Comparison of ENCODE assay signal across 12 cellular contexts in genomic region chr10:117544729-117545140, GRCh38. TPM values are rescaled to one million over a fixed set of nuclear protein-coding genes. Genes with fewer than 3 reads are reported as not detected.
DNase-seq lines count a peak whose midpoint lies in the region; ATAC-seq, FAIRE-seq and TF ChIP-seq lines count a peak whose summit lies in the region.
"Had no signal": no experiment of that assay in that cellular context is flagged by ENCODE, and none has a peak within 500 bp of the region (broad histone marks: within the 10 kb centered on the region; RNA-seq: fewer than 3 reads in every experiment).

No MANE protein-coding gene starts in this region.

- H3K79me2 ChIP-seq in endothelial cell of umbilical vein (ENCODE audit: control insufficient read depth, insufficient read depth, low read length) (no peaks in the 10 kb centered on the region), neural progenitor cell (ENCODE audit: low read depth) (peaks cover 88% of the 10 kb centered on the region)

- POLR2A ChIA-PET in endothelial cell of umbilical vein (lab: Charles Lee), result no interaction called here

- ATAC-seq in HG02763 (IDR thresholded peaks at IDR 0.05; ENCODE audit: unreplicated experiment), result no peak
- ATAC-seq in stimulated activated memory B cell treated with anti-CD40 and anti-IgM and Interleukin-4, amounts not matched to agents 10 μg/mL and 1 μg/mL and 100 μg/mL, for 72 hours, result no peak
- ATAC-seq: activated CD4-positive, alpha-beta T cell treated with anti-CD3 and anti-CD28 coated beads for 36 hours had no signal

- H3K27me3 Mint-ChIP-seq in neural progenitor cell (ENCODE audit: insufficient read depth, low read depth), result peaks cover 80% of the 10 kb centered on the region
- H3K27me3 Mint-ChIP-seq in stimulated activated memory B cell treated with anti-CD40 and anti-IgM and Interleukin-4, amounts not matched to agents 10 μg/mL and 1 μg/mL and 100 μg/mL, for 72 hours, result peaks cover 84% of the 10 kb centered on the region

- H3K27me3 ChIP-seq in HUES6 (ENCODE audit: control insufficient read depth, insufficient read depth, low read length) (peaks cover 100% of the 10 kb centered on the region), endothelial cell of umbilical vein (ENCODE audit: control insufficient read depth in 2 of 2, insufficient read depth in 2 of 2, low read length in 2 of 2) (peaks cover 90 to 97% of the 10 kb centered on the region in 2 experiments), neural progenitor cell (peaks cover 98% of the 10 kb centered on the region)

- H2AFZ ChIP-seq in endothelial cell of umbilical vein (ENCODE audit: low read depth, low read length) (no peak overlapping the region), neural progenitor cell (replicated peaks) (no peak overlapping the region)

- no peak for TF ChIP-seq CTCF in AG10803 (conservative IDR thresholded peaks at IDR 0.05; ENCODE audit: low read length)
- TF ChIP-seq CTCF in endothelial cell of umbilical vein (IDR thresholded peaks at IDR 0.05; ENCODE audit: extremely low read depth in 1 of 2, insufficient read depth in 1 of 2, low read depth in 1 of 2, low read length in 2 of 2), result no peak
- no peak for TF ChIP-seq CTCF in neural progenitor cell (IDR thresholded peaks at IDR 0.05)

- H3K9me3 ChIP-seq in HUES6 (ENCODE audit: control insufficient read depth, insufficient read depth, low read depth, low read length) (no peaks in the 10 kb centered on the region), endothelial cell of umbilical vein (replicated peaks; ENCODE audit: control insufficient read depth, insufficient read depth, low read length) (no peaks in the 10 kb centered on the region), neural progenitor cell (ENCODE audit: low read depth) (no peaks in the 10 kb centered on the region)

- H4K20me1 ChIP-seq in endothelial cell of umbilical vein (replicated peaks; ENCODE audit: control insufficient read depth, extremely low read depth, insufficient read depth, low read length), result no peaks in the 10 kb centered on the region
- H4K20me1 ChIP-seq in neural progenitor cell (ENCODE audit: low read depth), result peaks cover 71% of the 10 kb centered on the region

- H3K36me3 ChIP-seq in HUES6 (ENCODE audit: control insufficient read depth, insufficient read depth, low read length) (no peaks in the 10 kb centered on the region), endothelial cell of umbilical vein (ENCODE audit: control insufficient read depth in 2 of 2, extremely low read depth in 1 of 2, insufficient read depth in 2 of 2, low read length in 2 of 2) (no peaks in the 10 kb centered on the region), neural progenitor cell (no peaks in the 10 kb centered on the region)

- H3K27ac ChIP-seq in HUES6 (ENCODE audit: low read depth, low read length), result no peak overlapping the region
- no peak overlapping the region for H3K27ac ChIP-seq in endothelial cell of umbilical vein (ENCODE audit: insufficient read depth, low read depth, low read length)
- no peak overlapping the region for H3K27ac ChIP-seq in neural progenitor cell
- H3K27ac ChIP-seq: HL-60 had no signal

- dilution Hi-C loops in endothelial cell of umbilical vein (cut with MboI; ENCODE audit: extremely low pct_ligation_motif_present, low sequenced_read_pairs), result no loop called here

- peaks cover 40% of the 10 kb centered on the region for H3K4me1 ChIP-seq in HUES6 (ENCODE audit: control insufficient read depth, insufficient read depth, low read length)
- peaks cover 2% of the 10 kb centered on the region for H3K4me1 ChIP-seq in endothelial cell of umbilical vein (ENCODE audit: control insufficient read depth, extremely low read depth, insufficient read depth, low read length)
- peaks cover 58% of the 10 kb centered on the region for H3K4me1 ChIP-seq in neural progenitor cell

- H3K9me3 Mint-ChIP-seq in neural progenitor cell, result no peaks in the 10 kb centered on the region
- H3K9me3 Mint-ChIP-seq in stimulated activated memory B cell treated with anti-CD40 and anti-IgM and Interleukin-4, amounts not matched to agents 10 μg/mL and 1 μg/mL and 100 μg/mL, for 72 hours, result no peaks in the 10 kb centered on the region

- H3K4me2 ChIP-seq in endothelial cell of umbilical vein (ENCODE audit: insufficient read depth, low read length) (no peak overlapping the region), neural progenitor cell (peak overlapping the region; percentile 95)

- H3K4me3 ChIP-seq in AG10803 (ENCODE audit: low read length), result peak overlapping the region; percentile 96
- H3K4me3 ChIP-seq in HUES6 (ENCODE audit: low read depth, low read length), result peak overlapping the region; percentile 49
- no peak overlapping the region for H3K4me3 ChIP-seq in endothelial cell of umbilical vein (replicated peaks in 1 of 3; ENCODE audit: insufficient read depth in 1 of 3, low read depth in 1 of 3, low read length in 3 of 3)
- peak overlapping the region; percentile 83 for H3K4me3 ChIP-seq in neural progenitor cell

- peaks cover 53% of the 10 kb centered on the region for H3F3A ChIP-seq in neural progenitor cell (ENCODE audit: low read depth)

- H3K9ac ChIP-seq in HUES6 (ENCODE audit: low read length) (no peak overlapping the region), endothelial cell of umbilical vein (replicated peaks; ENCODE audit: extremely low read depth, insufficient read depth, low read length) (no peak overlapping the region), neural progenitor cell (no peak overlapping the region)

- CTCF ChIA-PET in endothelial cell of umbilical vein (lab: Charles Lee), result no interaction called here

- BruUV-seq in endothelial cell of umbilical vein (replicated peaks; lab: Mats Ljungman, UMichigan), result no TSS peak

- no peak for FAIRE-seq in endothelial cell of umbilical vein (lab: Jason Lieb, UNC)

- peaks cover 15% of the 10 kb centered on the region for H3K36me3 Mint-ChIP-seq in neural progenitor cell
- H3K36me3 Mint-ChIP-seq in stimulated activated memory B cell treated with anti-CD40 and anti-IgM and Interleukin-4, amounts not matched to agents 10 μg/mL and 1 μg/mL and 100 μg/mL, for 72 hours, result no peaks in the 10 kb centered on the region

- intact Hi-C loops in endothelial cell of umbilical vein (cut with micrococcal nuclease), result loop anchor here (2.0 to 5.0 kb wide), 2 partner anchors 87 to 502 kb away; partner anchors contain the start of gene RAB11FIP2

- peak overlapping the region; percentile 96 for H3K4me3 Mint-ChIP-seq in neural progenitor cell
- no peak overlapping the region for H3K4me3 Mint-ChIP-seq in stimulated activated memory B cell treated with anti-CD40 and anti-IgM and Interleukin-4, amounts not matched to agents 10 μg/mL and 1 μg/mL and 100 μg/mL, for 72 hours

- H3K27ac Mint-ChIP-seq in neural progenitor cell, result peak overlapping the region; percentile 98
- H3K27ac Mint-ChIP-seq in stimulated activated memory B cell treated with anti-CD40 and anti-IgM and Interleukin-4, amounts not matched to agents 10 μg/mL and 1 μg/mL and 100 μg/mL, for 72 hours, result no peak overlapping the region
- H3K27ac Mint-ChIP-seq: activated CD4-positive, alpha-beta T cell treated with anti-CD3 and anti-CD28 coated beads for 36 hours had no signal

- TF ChIP-seq POLR2A in endothelial cell of umbilical vein (IDR thresholded peaks at IDR 0.05; ENCODE audit: low read depth, low read length), result no peak

- DNase-seq in AG10803 (ENCODE audit: low read depth) (no peak), endothelial cell of umbilical vein (ENCODE audit: low read depth, low spot score) (no peak), neural progenitor cell (ENCODE audit: low spot score) (peak; percentile 61), NCI-H146 (lab: John Stamatoyannopoulos, UW) (no peak), NCI-H2107 treated with DMSO at 0.1 percent for 48 hours (lab: John Stamatoyannopoulos, UW; ENCODE audit: unreplicated experiment) (no peak)
- DNase-seq: activated CD4-positive, alpha-beta T cell treated with anti-CD3 and anti-CD28 coated beads for 36 hours; DND-41; NCI-H524 treated with DMSO at 0.1 percent for 48 hours had no signal

- peaks cover 49% of the 10 kb centered on the region for H3K4me1 Mint-ChIP-seq in neural progenitor cell
- peaks cover 29% of the 10 kb centered on the region for H3K4me1 Mint-ChIP-seq in stimulated activated memory B cell treated with anti-CD40 and anti-IgM and Interleukin-4, amounts not matched to agents 10 μg/mL and 1 μg/mL and 100 μg/mL, for 72 hours

- H3K9me1 ChIP-seq in endothelial cell of umbilical vein (replicated peaks; ENCODE audit: control insufficient read depth, extremely low read depth, insufficient read depth, low read length), result no peaks in the 10 kb centered on the region

TF ChIP-seq in endothelial cell of umbilical vein, 7 proteins besides CTCF, POLR2A, EP300 and RAD21:
- TF ChIP-seq GATA2 (IDR thresholded peaks at IDR 0.05; ENCODE audit: insufficient read depth, insufficient read length, low read depth, low read length) (no peak), FOS (IDR thresholded peaks at IDR 0.05; ENCODE audit: borderline replicate concordance, insufficient read depth, low read length) (no peak), JUN (IDR thresholded peaks at IDR 0.05; ENCODE audit: borderline replicate concordance, insufficient read depth, insufficient read length, low read depth) (no peak), MYC (IDR thresholded peaks at IDR 0.05; ENCODE audit: low read depth, low read length) (no peak), EZH2 (IDR thresholded peaks at IDR 0.05; ENCODE audit: borderline replicate concordance, low read depth, low read length, severe bottlenecking) (peak; percentile 57), MAX (IDR thresholded peaks at IDR 0.05; ENCODE audit: insufficient read depth, insufficient read length) (no peak)

RNA-seq across cellular contexts. Expression of gene EMX2, which starts 2.2 kb away (rescaled TPM):
- not detected in 2 replicates for total RNA-seq in endothelial cell of umbilical vein
- not detected in 2 replicates for polyA plus RNA-seq in endothelial cell of umbilical vein
- not detected in 2 replicates for polyA plus RNA-seq in endothelial cell of umbilical vein (2011; cell fraction: cytosol; rRNA removed)
- not detected in 2 replicates for polyA plus RNA-seq in endothelial cell of umbilical vein (2011; cell fraction: nucleus; rRNA removed)
- polyA plus RNA-seq in endothelial cell of umbilical vein (2012), result not detected in 2 replicates
- not detected in 2 replicates for polyA minus RNA-seq in endothelial cell of umbilical vein
- not detected for polyA minus RNA-seq in endothelial cell of umbilical vein (2011; cell fraction: cytosol; rRNA and poly(A)+ RNA removed)
- not detected in 2 replicates for polyA minus RNA-seq in endothelial cell of umbilical vein (2011; cell fraction: nucleus; rRNA and poly(A)+ RNA removed)
- total RNA-seq in neural progenitor cell (ENCODE audit: low replicate concordance), result 9.5 and 22.7 TPM in 2 replicates
- total RNA-seq: activated CD4-positive, alpha-beta T cell treated with anti-CD3 and anti-CD28 coated beads for 36 hours had no signal

Comparison
In these comparisons a context has a peak if more than half of its experiments do, and no peak if none do; other contexts are left out.
1. H3K4me3 ChIP-seq: peak in AG10803 (single experiment), HUES6 (single experiment) and neural progenitor cell (single experiment); none in endothelial cell of umbilical vein (0 of 3).
2. RNA of gene EMX2, which starts 2.2 kb away (total RNA-seq): 9.5 to 22.7 TPM in neural progenitor cell; not detected in endothelial cell of umbilical vein; every median in the first group is over 10 times any median in the second.